25 cellular contexts compared by ENCODE assay signal in the genomic region with DNA sequence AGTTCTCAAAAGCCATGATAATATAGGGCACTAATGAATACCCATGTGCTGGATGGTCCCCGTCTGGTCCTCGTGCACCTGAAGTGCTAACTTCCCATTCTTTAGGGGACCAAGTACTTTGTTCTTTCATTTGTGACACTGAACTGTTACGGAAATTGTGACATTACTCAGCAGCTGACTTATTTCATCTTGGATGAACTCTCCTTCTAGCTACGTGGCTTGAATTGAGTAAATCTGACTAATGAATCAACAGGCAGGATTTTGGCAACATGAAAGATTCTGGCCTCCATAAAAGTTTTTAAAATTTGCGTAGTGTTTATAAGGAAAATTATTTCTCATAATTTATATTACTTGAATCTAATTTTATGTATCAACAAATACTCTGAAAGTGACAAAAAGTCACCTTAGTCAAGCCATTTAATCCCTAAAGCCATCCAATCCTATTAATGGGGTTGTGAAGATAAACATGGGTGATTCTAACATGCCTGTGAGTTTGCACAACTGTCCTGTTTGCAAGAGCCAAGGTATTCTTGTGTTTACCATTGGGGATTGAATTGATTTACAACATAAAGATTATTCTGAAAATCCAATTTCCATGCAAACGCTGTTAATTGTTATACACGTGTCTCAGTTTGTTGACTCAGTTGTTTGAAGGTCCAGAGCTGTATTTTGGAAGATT.
"Had no signal": no experiment of that assay in that cellular context is flagged by ENCODE, and none has a peak within 500 bp of the region (broad histone marks: within the 10 kb centered on the region; RNA-seq: fewer than 3 reads in every experiment).

No MANE protein-coding gene starts in this region.

- H3K4me1 ChIP-seq: ascending aorta, body of pancreas, Peyer's patch, SJSA1 had no signal

- H3K27me3 ChIP-seq: ascending aorta, body of pancreas, Peyer's patch, SJSA1 had no signal

- H3K36me3 ChIP-seq: ascending aorta, Peyer's patch, SJSA1 had no signal

- H3K27ac ChIP-seq: ascending aorta, body of pancreas, Peyer's patch, SJSA1 had no signal

- H3K36me3 Mint-ChIP-seq: activated naive CD4-positive, alpha-beta T cell treated with anti-CD3 and anti-CD28 coated beads, Interleukin-2, amount 50 U/mL, for 24 hours; WTC11 had no signal

- H3K4me3 Mint-ChIP-seq: activated CD8-positive, alpha-beta T cell treated with anti-CD3 and anti-CD28 coated beads, Interleukin-2, amount 10 ng/mL, durations not matched to agents 7 days and 5 days; activated naive CD4-positive, alpha-beta T cell treated with anti-CD3 and anti-CD28 coated beads, Interleukin-2, amount 50 U/mL, for 24 hours; activated naive CD8-positive, alpha-beta T cell treated with anti-CD3 and anti-CD28 coated beads, Interleukin-2, amount 50 U/mL, for 24 hours; WTC11 had no signal

- H3K9me3 Mint-ChIP-seq: activated naive CD4-positive, alpha-beta T cell treated with anti-CD3 and anti-CD28 coated beads, Interleukin-2, amount 50 U/mL, for 24 hours; activated naive CD8-positive, alpha-beta T cell treated with anti-CD3 and anti-CD28 coated beads, Interleukin-2, amount 50 U/mL, for 24 hours; WTC11 had no signal

- FAIRE-seq: bronchial epithelial cell had no signal

- H3K27ac Mint-ChIP-seq: activated CD8-positive, alpha-beta T cell treated with anti-CD3 and anti-CD28 coated beads, Interleukin-2, amount 10 ng/mL, durations not matched to agents 7 days and 5 days; activated naive CD4-positive, alpha-beta T cell treated with anti-CD3 and anti-CD28 coated beads, Interleukin-2, amount 50 U/mL, for 24 hours; activated naive CD8-positive, alpha-beta T cell treated with anti-CD3 and anti-CD28 coated beads, Interleukin-2, amount 50 U/mL, for 24 hours; WTC11 had no signal

- H3K9me3 ChIP-seq: ascending aorta, body of pancreas, Peyer's patch, SJSA1 had no signal

- H3K4me3 ChIP-seq: ascending aorta, body of pancreas, Peyer's patch, SJSA1 had no signal

- DNase-seq: activated CD4-positive, alpha-beta T cell treated with anti-CD3 and anti-CD28 coated beads for 48 hours; activated CD4-positive, alpha-beta T cell treated with anti-CD3 and anti-CD28 coated beads, Interleukin-2, amount 50 U/mL, for 4 hours; activated CD4-positive, CD25-positive, alpha-beta regulatory T cell treated with anti-CD3 and anti-CD28 coated beads, Interleukin-2, amount 50 U/mL, for 72 hours; activated CD8-positive, alpha-beta memory T cell treated with anti-CD3 and anti-CD28 coated beads, Interleukin-2, amount 50 U/mL, for 48 hours; activated CD8-positive, alpha-beta T cell treated with anti-CD3 and anti-CD28 coated beads, Interleukin-2, amount 10 ng/mL, durations not matched to agents 7 days and 5 days; activated naive CD8-positive, alpha-beta T cell treated with anti-CD3 and anti-CD28 coated beads, Interleukin-2, amount 50 U/mL, for 24 hours; activated T-cell treated with anti-CD3 and anti-CD28 coated beads, Interleukin-2, amount 50 U/mL, for 1 hour; amniotic stem cell; body of pancreas; central memory CD4-positive, alpha-beta T cell; KG1; NCI-H1048; NCI-H2029; NCI-H345; NCI-H510A; NCI-H526 treated with DMSO at 0.1 percent for 48 hours; Peyer's patch; SHP77; SW 1271 had no signal

- H3K27me3 Mint-ChIP-seq: activated naive CD4-positive, alpha-beta T cell treated with anti-CD3 and anti-CD28 coated beads, Interleukin-2, amount 50 U/mL, for 24 hours; activated naive CD8-positive, alpha-beta T cell treated with anti-CD3 and anti-CD28 coated beads, Interleukin-2, amount 50 U/mL, for 24 hours had no signal

- H3K4me1 Mint-ChIP-seq: activated naive CD4-positive, alpha-beta T cell treated with anti-CD3 and anti-CD28 coated beads, Interleukin-2, amount 50 U/mL, for 24 hours; activated naive CD8-positive, alpha-beta T cell treated with anti-CD3 and anti-CD28 coated beads, Interleukin-2, amount 50 U/mL, for 24 hours had no signal

- ATAC-seq: activated CD8-positive, alpha-beta T cell treated with anti-CD3 and anti-CD28 coated beads, Interleukin-2, amount 10 ng/mL, durations not matched to agents 7 days and 5 days; activated naive CD8-positive, alpha-beta T cell treated with anti-CD3 and anti-CD28 coated beads, Interleukin-2, amount 50 U/mL, for 24 hours; body of pancreas; SK-N-SH treated with all-trans-retinoic acid at 6 μM for 48 hours; WTC11 had no signal
